Comparison of ENCODE assay signal across 1 cellular context in the genomic region with DNA sequence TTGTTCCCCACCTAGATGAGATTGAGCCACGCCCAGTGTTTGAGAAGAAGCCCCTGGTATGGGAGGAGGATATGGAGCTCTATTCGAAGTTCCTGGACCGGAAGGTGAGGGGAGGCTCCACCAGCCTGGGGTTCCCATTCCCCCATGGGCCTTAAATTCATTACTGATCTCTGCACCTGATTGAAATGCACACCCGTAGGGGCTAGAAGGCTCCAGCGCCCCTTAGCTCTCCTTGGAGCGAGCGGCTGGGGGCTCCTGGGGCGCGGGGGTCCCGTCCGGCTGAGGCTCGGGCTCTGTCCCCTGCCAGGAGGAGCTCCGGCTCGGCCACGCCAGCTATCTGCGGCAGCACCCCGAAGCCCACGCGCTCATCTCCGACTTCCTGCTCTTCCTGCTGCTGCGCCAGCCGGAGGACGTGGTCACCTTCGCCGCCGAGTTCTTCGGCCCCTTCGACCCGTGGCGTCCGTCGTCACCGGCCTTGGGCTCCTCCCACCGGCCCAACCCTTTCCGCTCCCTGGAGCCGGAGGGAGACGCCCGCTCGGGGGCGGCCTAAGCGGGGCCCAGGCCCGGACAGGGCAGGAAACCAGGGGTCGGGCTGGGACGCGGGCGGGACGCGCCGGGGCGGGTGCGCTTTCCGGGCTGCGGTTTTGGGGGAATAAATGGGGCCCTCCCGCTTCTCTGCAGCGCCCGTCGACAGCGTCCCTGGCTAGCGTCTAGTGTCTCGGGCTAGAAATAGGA.
TF ChIP-seq lines count a peak whose summit lies in the region.

No MANE protein-coding gene starts in this region.

TF ChIP-seq in H1, 55 proteins besides CTCF, POLR2A, EP300 and RAD21:
- TF ChIP-seq TBP (IDR thresholded peaks at IDR 0.05; ENCODE audit: low read depth, low read length): peak; percentile 48; the same call in 1 of the 2 replicates
- TF ChIP-seq SP1 (IDR thresholded peaks at IDR 0.05; ENCODE audit: low read depth, low read length): no peak
- TF ChIP-seq NANOG (IDR thresholded peaks at IDR 0.05; ENCODE audit: insufficient read depth, low read depth, low read length, poor library complexity, severe bottlenecking): no peak
- TF ChIP-seq, protein P1, sequence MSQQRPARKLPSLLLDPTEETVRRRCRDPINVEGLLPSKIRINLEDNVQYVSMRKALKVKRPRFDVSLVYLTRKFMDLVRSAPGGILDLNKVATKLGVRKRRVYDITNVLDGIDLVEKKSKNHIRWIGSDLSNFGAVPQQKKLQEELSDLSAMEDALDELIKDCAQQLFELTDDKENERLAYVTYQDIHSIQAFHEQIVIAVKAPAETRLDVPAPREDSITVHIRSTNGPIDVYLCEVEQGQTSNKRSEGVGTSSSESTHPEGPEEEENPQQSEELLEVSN (IDR thresholded peaks at IDR 0.05): 0 out of 2 replicates have a peak, but pooled peaks have one; percentile 33
- TF ChIP-seq YY1 (IDR thresholded peaks at IDR 0.05; ENCODE audit: low read depth, low read length): no peak
- no peak for TF ChIP-seq SAP30 (IDR thresholded peaks at IDR 0.05; ENCODE audit: insufficient read depth, insufficient replicate concordance, low read length)
- peak; percentile 85 for TF ChIP-seq KDM4A (IDR thresholded peaks at IDR 0.05; ENCODE audit: low read depth, low read length, severe bottlenecking)
- TF ChIP-seq, protein P2, sequence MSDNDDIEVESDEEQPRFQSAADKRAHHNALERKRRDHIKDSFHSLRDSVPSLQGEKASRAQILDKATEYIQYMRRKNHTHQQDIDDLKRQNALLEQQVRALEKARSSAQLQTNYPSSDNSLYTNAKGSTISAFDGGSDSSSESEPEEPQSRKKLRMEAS (IDR thresholded peaks at IDR 0.05): peak; percentile 53
- no peak for TF ChIP-seq TEAD4 (IDR thresholded peaks at IDR 0.05; ENCODE audit: low read depth, low read length)
- TF ChIP-seq JUND (IDR thresholded peaks at IDR 0.05; ENCODE audit: low read length): no peak
- TF ChIP-seq, protein P3, sequence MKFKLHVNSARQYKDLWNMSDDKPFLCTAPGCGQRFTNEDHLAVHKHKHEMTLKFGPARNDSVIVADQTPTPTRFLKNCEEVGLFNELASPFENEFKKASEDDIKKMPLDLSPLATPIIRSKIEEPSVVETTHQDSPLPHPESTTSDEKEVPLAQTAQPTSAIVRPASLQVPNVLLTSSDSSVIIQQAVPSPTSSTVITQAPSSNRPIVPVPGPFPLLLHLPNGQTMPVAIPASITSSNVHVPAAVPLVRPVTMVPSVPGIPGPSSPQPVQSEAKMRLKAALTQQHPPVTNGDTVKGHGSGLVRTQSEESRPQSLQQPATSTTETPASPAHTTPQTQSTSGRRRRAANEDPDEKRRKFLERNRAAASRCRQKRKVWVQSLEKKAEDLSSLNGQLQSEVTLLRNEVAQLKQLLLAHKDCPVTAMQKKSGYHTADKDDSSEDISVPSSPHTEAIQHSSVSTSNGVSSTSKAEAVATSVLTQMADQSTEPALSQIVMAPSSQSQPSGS (IDR thresholded peaks at IDR 0.05; ENCODE audit: low read length): no peak
- TF ChIP-seq JUN (IDR thresholded peaks at IDR 0.05; ENCODE audit: low read depth, low read length): no peak
- no peak for TF ChIP-seq BCL11A (IDR thresholded peaks at IDR 0.05; ENCODE audit: low read depth in 2 of 2, low read length in 2 of 2)
- TF ChIP-seq CEBPB (IDR thresholded peaks at IDR 0.05; ENCODE audit: low read depth, low read length): no peak
- peak; percentile 80 for TF ChIP-seq ASH2L (IDR thresholded peaks at IDR 0.05; ENCODE audit: low read length)
- no peak for TF ChIP-seq RXRA (IDR thresholded peaks at IDR 0.05; ENCODE audit: insufficient read depth, low read depth, low read length)
- TF ChIP-seq RNF2 (IDR thresholded peaks at IDR 0.05; ENCODE audit: borderline replicate concordance, low read depth, low read length, missing control alignments, poor library complexity, severe bottlenecking): no peak
- TF ChIP-seq CREB1 (IDR thresholded peaks at IDR 0.05): peak; percentile 61
- TF ChIP-seq KDM5A (IDR thresholded peaks at IDR 0.05; ENCODE audit: low read length): no peak
- no peak for TF ChIP-seq MAFK (IDR thresholded peaks at IDR 0.05; ENCODE audit: low read depth, low read length)
- TF ChIP-seq SRF (IDR thresholded peaks at IDR 0.05; ENCODE audit: low read depth, low read length): no peak
- no peak for TF ChIP-seq SUZ12 (IDR thresholded peaks at IDR 0.05; ENCODE audit: low read length)
- peak; percentile 67 for TF ChIP-seq TAF1 (IDR thresholded peaks at IDR 0.05; ENCODE audit: low read depth, low read length)
- no peak for TF ChIP-seq FOSL1 (IDR thresholded peaks at IDR 0.05; ENCODE audit: insufficient read depth, low read depth, low read length)
- TF ChIP-seq TAF7 (optimal IDR thresholded peaks at IDR 0.05; ENCODE audit: borderline replicate concordance, low read depth, low read length): no peak
- TF ChIP-seq POLR2AphosphoS5 (IDR thresholded peaks at IDR 0.05; ENCODE audit: low read depth, low read length): peak; percentile 80
- no peak for TF ChIP-seq EGR1 (IDR thresholded peaks at IDR 0.05; ENCODE audit: borderline replicate concordance, low read depth, low read length)
- TF ChIP-seq CHD1 (IDR thresholded peaks at IDR 0.05; ENCODE audit: low read depth, low read length): no peak
- no peak for TF ChIP-seq KDM1A (IDR thresholded peaks at IDR 0.05; ENCODE audit: borderline replicate concordance, low read length)
- no peak for TF ChIP-seq SP2 (IDR thresholded peaks at IDR 0.05; ENCODE audit: low read length)
- TF ChIP-seq CTBP2 (IDR thresholded peaks at IDR 0.05; ENCODE audit: borderline replicate concordance, insufficient read depth, insufficient read length, low read length): no peak
- TF ChIP-seq SIRT6 (IDR thresholded peaks at IDR 0.05; ENCODE audit: low read length): no peak
- TF ChIP-seq, protein P4, sequence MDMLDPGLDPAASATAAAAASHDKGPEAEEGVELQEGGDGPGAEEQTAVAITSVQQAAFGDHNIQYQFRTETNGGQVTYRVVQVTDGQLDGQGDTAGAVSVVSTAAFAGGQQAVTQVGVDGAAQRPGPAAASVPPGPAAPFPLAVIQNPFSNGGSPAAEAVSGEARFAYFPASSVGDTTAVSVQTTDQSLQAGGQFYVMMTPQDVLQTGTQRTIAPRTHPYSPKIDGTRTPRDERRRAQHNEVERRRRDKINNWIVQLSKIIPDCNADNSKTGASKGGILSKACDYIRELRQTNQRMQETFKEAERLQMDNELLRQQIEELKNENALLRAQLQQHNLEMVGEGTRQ (IDR thresholded peaks at IDR 0.05; ENCODE audit: low read length): no peak
- no peak for TF ChIP-seq BACH1 (IDR thresholded peaks at IDR 0.05; ENCODE audit: low read length)
- TF ChIP-seq POU5F1 (IDR thresholded peaks at IDR 0.05; ENCODE audit: low read depth, low read length): no peak
- peak; percentile 76; the same call in 1 of the 2 replicates for TF ChIP-seq PHF8 (conservative IDR thresholded peaks at IDR 0.05; ENCODE audit: low read depth, low read length)
- no peak for TF ChIP-seq HDAC2 (IDR thresholded peaks at IDR 0.05; ENCODE audit: borderline replicate concordance in 1 of 2, low read depth in 2 of 2, low read length in 2 of 2)
- no peak for TF ChIP-seq HDAC6 (IDR thresholded peaks at IDR 0.05; ENCODE audit: low read depth, low read length)
- no peak for TF ChIP-seq CHD2 (IDR thresholded peaks at IDR 0.05; ENCODE audit: low read length)
- TF ChIP-seq, protein P5, sequence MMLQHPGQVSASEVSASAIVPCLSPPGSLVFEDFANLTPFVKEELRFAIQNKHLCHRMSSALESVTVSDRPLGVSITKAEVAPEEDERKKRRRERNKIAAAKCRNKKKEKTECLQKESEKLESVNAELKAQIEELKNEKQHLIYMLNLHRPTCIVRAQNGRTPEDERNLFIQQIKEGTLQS (IDR thresholded peaks at IDR 0.05; ENCODE audit: insufficient read depth, low read depth, low read length): no peak
- no peak for TF ChIP-seq TCF12 (IDR thresholded peaks at IDR 0.05; ENCODE audit: low read depth, low read length)
- TF ChIP-seq ZNF274 (IDR thresholded peaks at IDR 0.05; ENCODE audit: borderline replicate concordance, extremely low read depth, low read length): no peak
- no peak for TF ChIP-seq EZH2 (IDR thresholded peaks at IDR 0.05; ENCODE audit: low read depth, low read length, severe bottlenecking)
- 0 out of 4 replicates have a peak, but pooled peaks of 1 of the 2 experiments have one; percentile 25 for TF ChIP-seq SIN3A (conservative IDR thresholded peaks at IDR 0.05 in 1 of 2, IDR thresholded peaks at IDR 0.05 in 1 of 2; ENCODE audit: low read depth in 1 of 2, low read length in 2 of 2)
- TF ChIP-seq GABPA (IDR thresholded peaks at IDR 0.05; ENCODE audit: borderline replicate concordance, insufficient read depth, low read length): no peak
- TF ChIP-seq SP4 (IDR thresholded peaks at IDR 0.05; ENCODE audit: low read length): 0 out of 2 replicates have a peak, but pooled peaks have one; percentile 49
- no peak for TF ChIP-seq GTF2F1 (IDR thresholded peaks at IDR 0.05; ENCODE audit: borderline replicate concordance, low read depth, low read length)
- TF ChIP-seq, protein P6, sequence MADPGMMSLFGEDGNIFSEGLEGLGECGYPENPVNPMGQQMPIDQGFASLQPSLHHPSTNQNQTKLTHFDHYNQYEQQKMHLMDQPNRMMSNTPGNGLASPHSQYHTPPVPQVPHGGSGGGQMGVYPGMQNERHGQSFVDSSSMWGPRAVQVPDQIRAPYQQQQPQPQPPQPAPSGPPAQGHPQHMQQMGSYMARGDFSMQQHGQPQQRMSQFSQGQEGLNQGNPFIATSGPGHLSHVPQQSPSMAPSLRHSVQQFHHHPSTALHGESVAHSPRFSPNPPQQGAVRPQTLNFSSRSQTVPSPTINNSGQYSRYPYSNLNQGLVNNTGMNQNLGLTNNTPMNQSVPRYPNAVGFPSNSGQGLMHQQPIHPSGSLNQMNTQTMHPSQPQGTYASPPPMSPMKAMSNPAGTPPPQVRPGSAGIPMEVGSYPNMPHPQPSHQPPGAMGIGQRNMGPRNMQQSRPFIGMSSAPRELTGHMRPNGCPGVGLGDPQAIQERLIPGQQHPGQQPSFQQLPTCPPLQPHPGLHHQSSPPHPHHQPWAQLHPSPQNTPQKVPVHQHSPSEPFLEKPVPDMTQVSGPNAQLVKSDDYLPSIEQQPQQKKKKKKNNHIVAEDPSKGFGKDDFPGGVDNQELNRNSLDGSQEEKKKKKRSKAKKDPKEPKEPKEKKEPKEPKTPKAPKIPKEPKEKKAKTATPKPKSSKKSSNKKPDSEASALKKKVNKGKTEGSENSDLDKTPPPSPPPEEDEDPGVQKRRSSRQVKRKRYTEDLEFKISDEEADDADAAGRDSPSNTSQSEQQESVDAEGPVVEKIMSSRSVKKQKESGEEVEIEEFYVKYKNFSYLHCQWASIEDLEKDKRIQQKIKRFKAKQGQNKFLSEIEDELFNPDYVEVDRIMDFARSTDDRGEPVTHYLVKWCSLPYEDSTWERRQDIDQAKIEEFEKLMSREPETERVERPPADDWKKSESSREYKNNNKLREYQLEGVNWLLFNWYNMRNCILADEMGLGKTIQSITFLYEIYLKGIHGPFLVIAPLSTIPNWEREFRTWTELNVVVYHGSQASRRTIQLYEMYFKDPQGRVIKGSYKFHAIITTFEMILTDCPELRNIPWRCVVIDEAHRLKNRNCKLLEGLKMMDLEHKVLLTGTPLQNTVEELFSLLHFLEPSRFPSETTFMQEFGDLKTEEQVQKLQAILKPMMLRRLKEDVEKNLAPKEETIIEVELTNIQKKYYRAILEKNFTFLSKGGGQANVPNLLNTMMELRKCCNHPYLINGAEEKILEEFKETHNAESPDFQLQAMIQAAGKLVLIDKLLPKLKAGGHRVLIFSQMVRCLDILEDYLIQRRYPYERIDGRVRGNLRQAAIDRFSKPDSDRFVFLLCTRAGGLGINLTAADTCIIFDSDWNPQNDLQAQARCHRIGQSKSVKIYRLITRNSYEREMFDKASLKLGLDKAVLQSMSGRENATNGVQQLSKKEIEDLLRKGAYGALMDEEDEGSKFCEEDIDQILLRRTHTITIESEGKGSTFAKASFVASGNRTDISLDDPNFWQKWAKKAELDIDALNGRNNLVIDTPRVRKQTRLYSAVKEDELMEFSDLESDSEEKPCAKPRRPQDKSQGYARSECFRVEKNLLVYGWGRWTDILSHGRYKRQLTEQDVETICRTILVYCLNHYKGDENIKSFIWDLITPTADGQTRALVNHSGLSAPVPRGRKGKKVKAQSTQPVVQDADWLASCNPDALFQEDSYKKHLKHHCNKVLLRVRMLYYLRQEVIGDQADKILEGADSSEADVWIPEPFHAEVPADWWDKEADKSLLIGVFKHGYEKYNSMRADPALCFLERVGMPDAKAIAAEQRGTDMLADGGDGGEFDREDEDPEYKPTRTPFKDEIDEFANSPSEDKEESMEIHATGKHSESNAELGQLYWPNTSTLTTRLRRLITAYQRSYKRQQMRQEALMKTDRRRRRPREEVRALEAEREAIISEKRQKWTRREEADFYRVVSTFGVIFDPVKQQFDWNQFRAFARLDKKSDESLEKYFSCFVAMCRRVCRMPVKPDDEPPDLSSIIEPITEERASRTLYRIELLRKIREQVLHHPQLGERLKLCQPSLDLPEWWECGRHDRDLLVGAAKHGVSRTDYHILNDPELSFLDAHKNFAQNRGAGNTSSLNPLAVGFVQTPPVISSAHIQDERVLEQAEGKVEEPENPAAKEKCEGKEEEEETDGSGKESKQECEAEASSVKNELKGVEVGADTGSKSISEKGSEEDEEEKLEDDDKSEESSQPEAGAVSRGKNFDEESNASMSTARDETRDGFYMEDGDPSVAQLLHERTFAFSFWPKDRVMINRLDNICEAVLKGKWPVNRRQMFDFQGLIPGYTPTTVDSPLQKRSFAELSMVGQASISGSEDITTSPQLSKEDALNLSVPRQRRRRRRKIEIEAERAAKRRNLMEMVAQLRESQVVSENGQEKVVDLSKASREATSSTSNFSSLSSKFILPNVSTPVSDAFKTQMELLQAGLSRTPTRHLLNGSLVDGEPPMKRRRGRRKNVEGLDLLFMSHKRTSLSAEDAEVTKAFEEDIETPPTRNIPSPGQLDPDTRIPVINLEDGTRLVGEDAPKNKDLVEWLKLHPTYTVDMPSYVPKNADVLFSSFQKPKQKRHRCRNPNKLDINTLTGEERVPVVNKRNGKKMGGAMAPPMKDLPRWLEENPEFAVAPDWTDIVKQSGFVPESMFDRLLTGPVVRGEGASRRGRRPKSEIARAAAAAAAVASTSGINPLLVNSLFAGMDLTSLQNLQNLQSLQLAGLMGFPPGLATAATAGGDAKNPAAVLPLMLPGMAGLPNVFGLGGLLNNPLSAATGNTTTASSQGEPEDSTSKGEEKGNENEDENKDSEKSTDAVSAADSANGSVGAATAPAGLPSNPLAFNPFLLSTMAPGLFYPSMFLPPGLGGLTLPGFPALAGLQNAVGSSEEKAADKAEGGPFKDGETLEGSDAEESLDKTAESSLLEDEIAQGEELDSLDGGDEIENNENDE (IDR thresholded peaks at IDR 0.05; ENCODE audit: insufficient replicate concordance, low read length): no peak
- no peak for TF ChIP-seq CBX5 (IDR thresholded peaks at IDR 0.05; ENCODE audit: low read depth, low read length)
- TF ChIP-seq BRCA1 (IDR thresholded peaks at IDR 0.05; ENCODE audit: low read depth, low read length): no peak
- 0 out of 2 replicates have a peak, but pooled peaks have one; percentile 48 for TF ChIP-seq RBBP5 (IDR thresholded peaks at IDR 0.05; ENCODE audit: borderline replicate concordance, low read depth, low read length)
- TF ChIP-seq CBX8 (IDR thresholded peaks at IDR 0.05; ENCODE audit: borderline replicate concordance, low read depth, low read length): no peak
- no peak for TF ChIP-seq NRF1 (IDR thresholded peaks at IDR 0.05; ENCODE audit: low read depth, low read length)
- no peak for TF ChIP-seq RFX5 (IDR thresholded peaks at IDR 0.05; ENCODE audit: borderline replicate concordance, low read depth, low read length)
- TF ChIP-seq SIX5 (IDR thresholded peaks at IDR 0.05; ENCODE audit: low read depth, low read length): no peak
